ENCODE assay signal across 8 cellular contexts in genomic region chr13:33639640-33640080, GRCh38.
DNase-seq lines count a peak whose midpoint lies in the region; ATAC-seq and TF ChIP-seq lines count a peak whose summit lies in the region.

No MANE protein-coding gene starts in this region.

- intact Hi-C loops in adrenal gland (cut with DNase I), result no loop called here

- no peaks in the 10 kb centered on the region for H3K9me3 ChIP-seq in adrenal gland (replicated peaks in 1 of 3)

- peak overlapping the region in 4 of 5 donors; percentile 5 to 74 (median 72) for H3K27ac ChIP-seq in adrenal gland

- ATAC-seq in HG03432 (IDR thresholded peaks at IDR 0.05; ENCODE audit: unreplicated experiment), result peak; percentile 68
- ATAC-seq in stimulated activated naive B cell treated with anti-CD40 and anti-IgM and Interleukin-4, amounts not matched to agents 10 μg/mL and 1 μg/mL and 100 μg/mL, for 72 hours (replicated peaks), result peak; percentile 64 to 85

- peaks cover 0 to 6% of the 10 kb centered on the region in 2 donors for H3K27me3 Mint-ChIP-seq in stimulated activated naive B cell treated with anti-CD40 and anti-IgM and Interleukin-4, amounts not matched to agents 10 μg/mL and 1 μg/mL and 100 μg/mL, for 72 hours

- no peak for TF ChIP-seq POLR2A in adrenal gland (IDR thresholded peaks at IDR 0.05)

- DNase-seq in activated T-cell treated with anti-CD3 and anti-CD28 coated beads for 24 hours (ENCODE audit: low read depth), result peak; percentile 41
- no peak for DNase-seq in activated T-cell treated with anti-CD3 and anti-CD28 coated beads for 4 hours
- no peak for DNase-seq in adrenal gland
- peak; percentile 9 for DNase-seq in stimulated activated naive B cell treated with anti-CD40 and anti-IgM and Interleukin-4, amounts not matched to agents 10 μg/mL and 1 μg/mL and 100 μg/mL, for 72 hours
- DNase-seq in germinal center (ENCODE audit: low spot score), result no peak
- DNase-seq in inferior parietal cortex (ENCODE audit: extremely low spot score), result no peak
- DNase-seq in epidermal melanocyte (ENCODE audit: insufficient read length, low spot score), result no peak

- no peak overlapping the region for H3K4me3 Mint-ChIP-seq in stimulated activated naive B cell treated with anti-CD40 and anti-IgM and Interleukin-4, amounts not matched to agents 10 μg/mL and 1 μg/mL and 100 μg/mL, for 72 hours

- WGBS in adrenal gland, 4 donors, result 89 to 93% (median 92%) methylated on average over 4 of the region's 4 CpGs

- H3K36me3 ChIP-seq in adrenal gland (replicated peaks in 1 of 2), result no peaks in the 10 kb centered on the region

- no peaks in the 10 kb centered on the region for H3K9me3 Mint-ChIP-seq in stimulated activated naive B cell treated with anti-CD40 and anti-IgM and Interleukin-4, amounts not matched to agents 10 μg/mL and 1 μg/mL and 100 μg/mL, for 72 hours

- H3K4me1 ChIP-seq in adrenal gland (replicated peaks in 1 of 2), result peaks cover 43 to 70% of the 10 kb centered on the region in 2 donors

- H3K27me3 ChIP-seq in adrenal gland, result no peaks in the 10 kb centered on the region

- no peak for TF ChIP-seq CTCF in adrenal gland (IDR thresholded peaks at IDR 0.05)

- H3K4me1 Mint-ChIP-seq in stimulated activated naive B cell treated with anti-CD40 and anti-IgM and Interleukin-4, amounts not matched to agents 10 μg/mL and 1 μg/mL and 100 μg/mL, for 72 hours, result peaks cover 7 to 11% of the 10 kb centered on the region in 2 donors

- no peaks in the 10 kb centered on the region for H3K36me3 Mint-ChIP-seq in stimulated activated naive B cell treated with anti-CD40 and anti-IgM and Interleukin-4, amounts not matched to agents 10 μg/mL and 1 μg/mL and 100 μg/mL, for 72 hours

- H3K4me3 ChIP-seq in adrenal gland, result no peak overlapping the region

- no peak overlapping the region for H3K27ac Mint-ChIP-seq in stimulated activated naive B cell treated with anti-CD40 and anti-IgM and Interleukin-4, amounts not matched to agents 10 μg/mL and 1 μg/mL and 100 μg/mL, for 72 hours

Comparison
In these comparisons a context has a peak if more than half of its experiments do, and no peak if none do; other contexts are left out.
1. DNase-seq: peak in activated T-cell treated with anti-CD3 and anti-CD28 coated beads for 24 hours (single experiment) and stimulated activated naive B cell treated with anti-CD40 and anti-IgM and Interleukin-4, amounts not matched to agents 10 μg/mL and 1 μg/mL and 100 μg/mL, for 72 hours (single experiment); none in activated T-cell treated with anti-CD3 and anti-CD28 coated beads for 4 hours (single experiment), adrenal gland (0 of 7), germinal center (single experiment), inferior parietal cortex (single experiment) and epidermal melanocyte (single experiment).